ENCODE assay signal across 2 cellular contexts in genomic region chr7:103391976-103392375, GRCh38.
TF ChIP-seq lines count a peak whose summit lies in the region.

No MANE protein-coding gene starts in this region.

TF ChIP-seq in IMR-90, 13 proteins besides CTCF, POLR2A, EP300 and RAD21:
- TF ChIP-seq BHLHE40 (IDR thresholded peaks at IDR 0.05; ENCODE audit: low read depth, low read length) (no peak), CHD1 (IDR thresholded peaks at IDR 0.05; ENCODE audit: low read depth, low read length) (no peak), CEBPB (IDR thresholded peaks at IDR 0.05; ENCODE audit: low read depth, low read length) (no peak)
TF ChIP-seq in IMR-90: peak in this region for 0.

TF ChIP-seq in HEK293T, 16 proteins besides CTCF, POLR2A, EP300 and RAD21:
- TF ChIP-seq L3MBTL2 (conservative IDR thresholded peaks at IDR 0.05) (no peak), CTBP1 (IDR thresholded peaks at IDR 0.05; ENCODE audit: borderline replicate concordance) (no peak)
